In genomic region chr9:71144495-71144894, GRCh38 we compare ENCODE assay signal across 3 cellular contexts.
A peak's percentile ranks its signal among the peaks of the same experiment; 100 is the strongest.
TF ChIP-seq lines count a peak whose summit lies in the region.

No MANE protein-coding gene starts in this region.

TF ChIP-seq in K562, 482 proteins besides CTCF, POLR2A, EP300 and RAD21:
- TF ChIP-seq HNRNPH1 (optimal IDR thresholded peaks at IDR 0.05; ENCODE audit: low read depth, low read length) = no peak
- no peak for TF ChIP-seq MYBL2 (IDR thresholded peaks at IDR 0.05; ENCODE audit: low read depth)
- no peak for TF ChIP-seq MYBL2 (CRISPR knock-in tag; IDR thresholded peaks at IDR 0.05; ENCODE audit: borderline replicate concordance)
- TF ChIP-seq RBBP5 (IDR thresholded peaks at IDR 0.05; ENCODE audit: borderline replicate concordance, insufficient read depth, low read length, poor library complexity, severe bottlenecking) = no peak
- no peak for TF ChIP-seq RBM15 (IDR thresholded peaks at IDR 0.05; ENCODE audit: insufficient read depth, low read length)
- TF ChIP-seq, protein P1, sequence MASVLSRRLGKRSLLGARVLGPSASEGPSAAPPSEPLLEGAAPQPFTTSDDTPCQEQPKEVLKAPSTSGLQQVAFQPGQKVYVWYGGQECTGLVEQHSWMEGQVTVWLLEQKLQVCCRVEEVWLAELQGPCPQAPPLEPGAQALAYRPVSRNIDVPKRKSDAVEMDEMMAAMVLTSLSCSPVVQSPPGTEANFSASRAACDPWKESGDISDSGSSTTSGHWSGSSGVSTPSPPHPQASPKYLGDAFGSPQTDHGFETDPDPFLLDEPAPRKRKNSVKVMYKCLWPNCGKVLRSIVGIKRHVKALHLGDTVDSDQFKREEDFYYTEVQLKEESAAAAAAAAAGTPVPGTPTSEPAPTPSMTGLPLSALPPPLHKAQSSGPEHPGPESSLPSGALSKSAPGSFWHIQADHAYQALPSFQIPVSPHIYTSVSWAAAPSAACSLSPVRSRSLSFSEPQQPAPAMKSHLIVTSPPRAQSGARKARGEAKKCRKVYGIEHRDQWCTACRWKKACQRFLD (CRISPR knock-in tag; IDR thresholded peaks at IDR 0.05) = no peak
- no peak for TF ChIP-seq ZNF707 (CRISPR knock-in tag; conservative IDR thresholded peaks at IDR 0.05)
- peak; percentile 71 for TF ChIP-seq MEIS2 (IDR thresholded peaks at IDR 0.05; ENCODE audit: partially characterized antibody)
- TF ChIP-seq ZNF316 (IDR thresholded peaks at IDR 0.05) = 0 out of 2 replicates have a peak, but pooled peaks have one; percentile 23
- TF ChIP-seq ZNF384 (IDR thresholded peaks at IDR 0.05; ENCODE audit: low read depth, low read length) = no peak
- no peak for TF ChIP-seq STAT5B (CRISPR knock-in tag; IDR thresholded peaks at IDR 0.05)
- no peak for TF ChIP-seq TBL1XR1 (IDR thresholded peaks at IDR 0.05; ENCODE audit: low read length in 2 of 2)
- TF ChIP-seq, protein P2, sequence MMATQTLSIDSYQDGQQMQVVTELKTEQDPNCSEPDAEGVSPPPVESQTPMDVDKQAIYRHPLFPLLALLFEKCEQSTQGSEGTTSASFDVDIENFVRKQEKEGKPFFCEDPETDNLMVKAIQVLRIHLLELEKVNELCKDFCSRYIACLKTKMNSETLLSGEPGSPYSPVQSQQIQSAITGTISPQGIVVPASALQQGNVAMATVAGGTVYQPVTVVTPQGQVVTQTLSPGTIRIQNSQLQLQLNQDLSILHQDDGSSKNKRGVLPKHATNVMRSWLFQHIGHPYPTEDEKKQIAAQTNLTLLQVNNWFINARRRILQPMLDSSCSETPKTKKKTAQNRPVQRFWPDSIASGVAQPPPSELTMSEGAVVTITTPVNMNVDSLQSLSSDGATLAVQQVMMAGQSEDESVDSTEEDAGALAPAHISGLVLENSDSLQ (IDR thresholded peaks at IDR 0.05) = peak; percentile 55; the same call in 1 of the 2 replicates

TF ChIP-seq in endothelial cell of umbilical vein, 7 proteins besides CTCF, POLR2A, EP300 and RAD21:
- TF ChIP-seq JUN (IDR thresholded peaks at IDR 0.05; ENCODE audit: borderline replicate concordance, insufficient read depth, insufficient read length, low read depth) (no peak), GATA2 (IDR thresholded peaks at IDR 0.05; ENCODE audit: insufficient read depth, insufficient read length, low read depth, low read length) (no peak), EZH2 (IDR thresholded peaks at IDR 0.05; ENCODE audit: borderline replicate concordance, low read depth, low read length, severe bottlenecking) (no peak), POLR2AphosphoS5 (IDR thresholded peaks at IDR 0.05; ENCODE audit: insufficient read depth, low read depth, low read length) (no peak), FOS (IDR thresholded peaks at IDR 0.05; ENCODE audit: borderline replicate concordance, insufficient read depth, low read length) (no peak), MYC (IDR thresholded peaks at IDR 0.05; ENCODE audit: low read depth, low read length) (no peak)
- TF ChIP-seq, protein P3, sequence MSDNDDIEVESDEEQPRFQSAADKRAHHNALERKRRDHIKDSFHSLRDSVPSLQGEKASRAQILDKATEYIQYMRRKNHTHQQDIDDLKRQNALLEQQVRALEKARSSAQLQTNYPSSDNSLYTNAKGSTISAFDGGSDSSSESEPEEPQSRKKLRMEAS (IDR thresholded peaks at IDR 0.05; ENCODE audit: insufficient read depth, insufficient read length) = no peak
TF ChIP-seq in endothelial cell of umbilical vein: peak in this region for 0.

TF ChIP-seq in neural cell, 6 proteins besides CTCF, POLR2A, EP300 and RAD21:
- TF ChIP-seq TAF1 (IDR thresholded peaks at IDR 0.05; ENCODE audit: low read depth) (no peak), POLR2AphosphoS5 (IDR thresholded peaks at IDR 0.05) (peak; percentile 12), EZH2 (IDR thresholded peaks at IDR 0.05; ENCODE audit: borderline replicate concordance, insufficient read depth, low read length, poor library complexity, severe bottlenecking) (no peak)
